ENCODE assay signal across 17 cellular contexts in the genomic region with DNA sequence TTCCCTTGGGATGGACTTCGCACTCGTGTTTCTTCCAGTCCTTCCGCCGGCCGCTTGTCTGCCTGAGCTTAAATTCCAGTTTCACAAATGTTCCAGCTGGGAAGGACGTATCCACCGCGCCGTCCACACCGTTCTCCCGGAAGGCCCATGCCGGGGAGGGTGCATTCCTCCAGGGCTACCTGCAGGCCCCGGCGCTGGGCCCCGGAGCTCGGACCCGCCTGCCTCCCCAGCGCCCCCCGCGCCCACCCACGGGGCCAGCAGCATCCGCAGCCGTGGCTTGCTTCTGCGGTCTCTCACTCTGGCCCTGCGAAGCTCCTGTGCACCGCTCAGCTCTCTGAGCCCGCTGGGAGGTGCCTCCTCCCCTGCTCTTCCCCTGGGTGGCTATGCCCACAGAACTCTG.
"Had no signal": no experiment of that assay in that cellular context is flagged by ENCODE, and none has a peak within 500 bp of the region (broad histone marks: within the 10 kb centered on the region; RNA-seq: fewer than 3 reads in every experiment).

No MANE protein-coding gene starts in this region.

- DNase-seq: dermis blood vessel endothelial cell; dorsolateral prefrontal cortex; effector CD4-positive, alpha-beta T cell; effector memory CD4-positive, alpha-beta T cell; foreskin keratinocyte; heart left ventricle; hypothalamus; left cardiac atrium; left lung; left ventricle myocardium superior; lower lobe of right lung; mesenchymal stem cell; mucosa of descending colon had no signal

- H3K4me1 ChIP-seq: esophagus muscularis mucosa, foreskin keratinocyte, gastroesophageal sphincter, heart left ventricle, left lung, lower lobe of right lung had no signal

- H3K27ac ChIP-seq: coronary artery, dorsolateral prefrontal cortex, esophagus muscularis mucosa, foreskin keratinocyte, gastroesophageal sphincter, heart left ventricle, hepatocyte, left lung, lower lobe of right lung had no signal

- H3K4me3 ChIP-seq: coronary artery, dorsolateral prefrontal cortex, esophagus muscularis mucosa, gastroesophageal sphincter, heart left ventricle, hepatocyte, left lung, lower lobe of right lung, mucosa of descending colon had no signal

- ATAC-seq: foreskin keratinocyte, gastroesophageal sphincter, heart left ventricle, left cardiac atrium, left lung, left ventricle myocardium superior, mucosa of descending colon had no signal

- H3K9me3 ChIP-seq: lower lobe of right lung had no signal

- H3K27me3 ChIP-seq: foreskin keratinocyte, hepatocyte, left lung had no signal

- H3K36me3 ChIP-seq: esophagus muscularis mucosa, gastroesophageal sphincter, heart left ventricle, left lung, lower lobe of right lung had no signal
